2 cellular contexts compared by ENCODE assay signal in the genomic region with DNA sequence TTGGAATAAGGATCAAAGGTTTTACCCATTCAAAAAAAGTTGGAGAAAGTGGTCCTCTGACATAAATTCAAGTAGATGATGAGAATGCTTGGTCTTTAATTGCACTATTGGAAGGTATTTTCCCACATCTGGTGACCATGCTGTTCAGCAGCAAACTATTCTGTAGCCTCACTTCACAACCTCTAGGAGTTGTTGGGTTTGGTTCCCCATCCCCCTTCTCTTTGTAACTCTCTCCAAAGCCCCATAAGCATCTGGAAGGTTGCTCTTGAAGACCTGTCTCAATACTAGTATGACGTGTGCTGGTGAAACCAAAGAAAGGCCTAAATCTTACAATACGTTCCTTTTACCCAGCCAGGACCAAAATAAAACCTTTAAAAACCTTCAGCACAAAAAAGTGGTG.
TF ChIP-seq lines count a peak whose summit lies in the region.

No MANE protein-coding gene starts in this region.

TF ChIP-seq in IMR-90, 13 proteins besides CTCF, POLR2A, EP300 and RAD21:
- TF ChIP-seq RCOR1 (IDR thresholded peaks at IDR 0.05; ENCODE audit: insufficient replicate concordance, low read length): no peak
- TF ChIP-seq RFX5 (IDR thresholded peaks at IDR 0.05; ENCODE audit: low read depth, low read length): no peak
- TF ChIP-seq CHD1 (IDR thresholded peaks at IDR 0.05; ENCODE audit: low read depth, low read length): no peak
- TF ChIP-seq, protein P1, sequence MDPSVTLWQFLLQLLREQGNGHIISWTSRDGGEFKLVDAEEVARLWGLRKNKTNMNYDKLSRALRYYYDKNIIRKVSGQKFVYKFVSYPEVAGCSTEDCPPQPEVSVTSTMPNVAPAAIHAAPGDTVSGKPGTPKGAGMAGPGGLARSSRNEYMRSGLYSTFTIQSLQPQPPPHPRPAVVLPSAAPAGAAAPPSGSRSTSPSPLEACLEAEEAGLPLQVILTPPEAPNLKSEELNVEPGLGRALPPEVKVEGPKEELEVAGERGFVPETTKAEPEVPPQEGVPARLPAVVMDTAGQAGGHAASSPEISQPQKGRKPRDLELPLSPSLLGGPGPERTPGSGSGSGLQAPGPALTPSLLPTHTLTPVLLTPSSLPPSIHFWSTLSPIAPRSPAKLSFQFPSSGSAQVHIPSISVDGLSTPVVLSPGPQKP (IDR thresholded peaks at IDR 0.05; ENCODE audit: borderline replicate concordance, low read depth, low read length): no peak
- TF ChIP-seq MXI1 (IDR thresholded peaks at IDR 0.05; ENCODE audit: borderline replicate concordance, low read depth, low read length): no peak
- TF ChIP-seq MAFK (IDR thresholded peaks at IDR 0.05; ENCODE audit: low read depth, low read length): no peak
- TF ChIP-seq SMC3 (IDR thresholded peaks at IDR 0.05; ENCODE audit: low read depth, low read length): no peak
- TF ChIP-seq BHLHE40 (IDR thresholded peaks at IDR 0.05; ENCODE audit: low read depth, low read length): no peak

TF ChIP-seq in GM23338, 12 proteins besides CTCF, POLR2A, EP300 and RAD21:
- TF ChIP-seq JUNB (IDR thresholded peaks at IDR 0.05; ENCODE audit: unreplicated experiment) (no peak), NANOG (IDR thresholded peaks at IDR 0.05; ENCODE audit: borderline replicate concordance) (no peak), EZH2phosphoT487 (IDR thresholded peaks at IDR 0.05; ENCODE audit: unreplicated experiment) (no peak), REST (IDR thresholded peaks at IDR 0.05; ENCODE audit: unreplicated experiment) (no peak), ZNF462 (CRISPR knock-in tag; IDR thresholded peaks at IDR 0.05) (no peak), STAT1 (IDR thresholded peaks at IDR 0.05; ENCODE audit: unreplicated experiment) (no peak), CREB1 (CRISPR knock-in tag; IDR thresholded peaks at IDR 0.05; ENCODE audit: low read depth) (no peak), ZNF114 (CRISPR knock-in tag; IDR thresholded peaks at IDR 0.05) (no peak), POLR2AphosphoS5 (IDR thresholded peaks at IDR 0.05; ENCODE audit: low read depth) (no peak), ETS1 (IDR thresholded peaks at IDR 0.05) (no peak), ZNF331 (CRISPR knock-in tag; IDR thresholded peaks at IDR 0.05; ENCODE audit: low read depth) (no peak), EZH2 (IDR thresholded peaks at IDR 0.05; ENCODE audit: low read depth, unreplicated experiment) (no peak)
